In the genomic region with DNA sequence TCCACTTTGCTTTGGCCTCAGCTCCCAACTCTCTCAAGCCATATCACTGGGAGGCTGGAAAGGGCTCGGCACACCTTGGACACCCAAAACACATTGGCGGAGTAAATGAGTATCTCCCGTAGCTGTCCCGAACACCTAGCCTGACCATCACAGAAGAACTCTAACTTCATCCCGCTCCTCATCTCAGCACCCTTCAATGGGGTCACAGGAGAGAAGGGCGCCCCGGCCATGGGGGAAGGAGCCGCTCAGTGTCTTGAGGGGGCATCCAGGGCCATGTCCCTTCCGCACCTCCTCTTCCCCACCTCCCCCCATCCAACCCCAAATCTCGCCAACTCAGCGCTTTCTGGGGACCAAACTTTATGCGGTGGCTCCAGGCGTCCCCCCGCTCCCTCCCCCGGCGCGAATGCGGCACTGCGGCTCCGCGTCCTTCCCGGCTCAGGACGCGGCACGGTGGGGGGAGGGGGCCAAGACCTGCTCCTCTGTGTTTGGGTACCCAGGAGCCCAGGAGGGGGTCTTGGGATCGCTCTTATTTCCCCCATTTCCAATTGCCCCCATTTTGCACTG, we compare ENCODE assay signal across 10 cellular contexts. TPM values are rescaled to one million over a fixed set of nuclear protein-coding genes. Genes with fewer than 3 reads are reported as not detected.
DNase-seq lines count a peak whose midpoint lies in the region; ATAC-seq, FAIRE-seq and TF ChIP-seq lines count a peak whose summit lies in the region.
"Had no signal": no experiment of that assay in that cellular context is flagged by ENCODE, and none has a peak within 500 bp of the region (broad histone marks: within the 10 kb centered on the region; RNA-seq: fewer than 3 reads in every experiment).

No MANE protein-coding gene starts in this region.

- DNase-seq in T-helper 1 cell, result no peak
- no peak for DNase-seq in Jurkat, Clone E6-1 (ENCODE audit: low read depth, low spot score)
- DNase-seq in pancreas, result peak in 4 of 6 donors; percentile 31 to 66 (median 42)
- no peak for DNase-seq in activated naive CD8-positive, alpha-beta T cell treated with anti-CD3 and anti-CD28 coated beads for 36 hours
- DNase-seq in esophagus muscularis mucosa (ENCODE audit: extremely low spot score), result no peak
- DNase-seq: HCEC 1CT had no signal

- H3K9me3 Mint-ChIP-seq in T-helper 1 cell treated with Interleukin-12 subunit alpha and Interleukin-12 subunit beta and Interleukin-4 antibody, amounts not matched to agents 30 μg/mL and 1 μg/mL, for 36 hours, result no peaks in the 10 kb centered on the region
- H3K9me3 Mint-ChIP-seq in activated naive CD8-positive, alpha-beta T cell treated with anti-CD3 and anti-CD28 coated beads for 36 hours, result peaks cover 8% of the 10 kb centered on the region

- H3K9me3 ChIP-seq in ectodermal cell (ENCODE audit: control insufficient read depth, low read length) (no peaks in the 10 kb centered on the region), pancreas (no peaks in the 10 kb centered on the region), esophagus muscularis mucosa (no peaks in the 10 kb centered on the region)

- no peak for TF ChIP-seq EP300 in esophagus muscularis mucosa (IDR thresholded peaks at IDR 0.05)

- H3K27ac ChIP-seq in ectodermal cell (ENCODE audit: insufficient read depth, low read depth, low read length, poor library complexity, severe bottlenecking) (no peak overlapping the region), pancreas (no peak overlapping the region), esophagus muscularis mucosa (replicated peaks in 1 of 4) (no peak overlapping the region)

- H3K27ac Mint-ChIP-seq in T-helper 1 cell treated with Interleukin-12 subunit alpha and Interleukin-12 subunit beta and Interleukin-4 antibody, amounts not matched to agents 30 μg/mL and 1 μg/mL, for 36 hours, result no peak overlapping the region
- H3K27ac Mint-ChIP-seq in activated naive CD8-positive, alpha-beta T cell treated with anti-CD3 and anti-CD28 coated beads for 36 hours, result no peak overlapping the region

- H3K4me1 Mint-ChIP-seq in T-helper 1 cell treated with Interleukin-12 subunit alpha and Interleukin-12 subunit beta and Interleukin-4 antibody, amounts not matched to agents 30 μg/mL and 1 μg/mL, for 36 hours (ENCODE audit: low read depth), result peaks cover 42% of the 10 kb centered on the region
- H3K4me1 Mint-ChIP-seq in activated naive CD8-positive, alpha-beta T cell treated with anti-CD3 and anti-CD28 coated beads for 36 hours, result peaks cover 27% of the 10 kb centered on the region

- 28 to 41% methylated on average over 25 to 26 of the region's 26 CpGs for whole genome bisulfite sequencing in ectodermal cell, 2 experiments
- 9% methylated on average over 22 to 26 of the region's 26 CpGs for WGBS in pancreas, 2 donors
- 3% methylated on average over 19 of the region's 26 CpGs for WGBS in esophagus muscularis mucosa

- H3K4me3 ChIP-seq in Jurkat, Clone E6-1 (ENCODE audit: low read length), result peak overlapping the region; percentile 56
- H3K4me3 ChIP-seq in ectodermal cell (ENCODE audit: insufficient read depth, low read depth, low read length), result peak overlapping the region; percentile 25
- peak overlapping the region in 1 of 4 donors; percentile 25 for H3K4me3 ChIP-seq in pancreas
- H3K4me3 ChIP-seq in esophagus muscularis mucosa, result peak overlapping the region in 1 of 4 donors; percentile 5

- peaks cover 33% of the 10 kb centered on the region for H3K27me3 Mint-ChIP-seq in T-helper 1 cell treated with Interleukin-12 subunit alpha and Interleukin-12 subunit beta and Interleukin-4 antibody, amounts not matched to agents 30 μg/mL and 1 μg/mL, for 36 hours (ENCODE audit: low read depth)
- peaks cover 67% of the 10 kb centered on the region for H3K27me3 Mint-ChIP-seq in activated naive CD8-positive, alpha-beta T cell treated with anti-CD3 and anti-CD28 coated beads for 36 hours

- TF ChIP-seq CTCF in pancreas (IDR thresholded peaks at IDR 0.05) (no peak), esophagus muscularis mucosa (IDR thresholded peaks at IDR 0.05) (no peak)

- peaks cover 31% of the 10 kb centered on the region for H3K27me3 ChIP-seq in ectodermal cell (ENCODE audit: control insufficient read depth, insufficient read depth, low read length, poor library complexity, severe bottlenecking)
- H3K27me3 ChIP-seq in pancreas, result no peaks in the 10 kb centered on the region
- H3K27me3 ChIP-seq in esophagus muscularis mucosa, result peaks cover 0 to 64% (median 38%) of the 10 kb centered on the region in 4 donors

- intact Hi-C loops in pancreas (cut with DNase I) (no loop called here), esophagus muscularis mucosa (cut with DNase I) (no loop called here)

- no peak for TF ChIP-seq POLR2A in esophagus muscularis mucosa (IDR thresholded peaks at IDR 0.05; ENCODE audit: low read depth)

- H3K4me1 ChIP-seq in ectodermal cell (ENCODE audit: control insufficient read depth, insufficient read depth, low read length) (peaks cover 4% of the 10 kb centered on the region), pancreas (peaks cover 0 to 25% (median 0%) of the 10 kb centered on the region in 3 donors), esophagus muscularis mucosa (peaks cover 15 to 49% (median 46%) of the 10 kb centered on the region in 4 donors)

- peak overlapping the region; percentile 84 for H3K4me3 Mint-ChIP-seq in T-helper 1 cell treated with Interleukin-12 subunit alpha and Interleukin-12 subunit beta and Interleukin-4 antibody, amounts not matched to agents 30 μg/mL and 1 μg/mL, for 36 hours
- no peak overlapping the region for H3K4me3 Mint-ChIP-seq in activated naive CD8-positive, alpha-beta T cell treated with anti-CD3 and anti-CD28 coated beads for 36 hours

- ATAC-seq in pancreas (no peak), GM21576 (IDR thresholded peaks at IDR 0.05; ENCODE audit: unreplicated experiment) (no peak)

- H3K36me3 ChIP-seq in ectodermal cell (ENCODE audit: control insufficient read depth, insufficient read depth, low read length), result no peaks in the 10 kb centered on the region
- H3K36me3 ChIP-seq in pancreas, result no peaks in the 10 kb centered on the region
- H3K36me3 ChIP-seq in esophagus muscularis mucosa, result no peaks in the 10 kb centered on the region

- FAIRE-seq in pancreas (lab: Jason Lieb, UNC), result no peak

- peaks cover 8% of the 10 kb centered on the region for H3K36me3 Mint-ChIP-seq in T-helper 1 cell treated with Interleukin-12 subunit alpha and Interleukin-12 subunit beta and Interleukin-4 antibody, amounts not matched to agents 30 μg/mL and 1 μg/mL, for 36 hours (ENCODE audit: low read depth)
- peaks cover 10% of the 10 kb centered on the region for H3K36me3 Mint-ChIP-seq in activated naive CD8-positive, alpha-beta T cell treated with anti-CD3 and anti-CD28 coated beads for 36 hours

RNA-seq across cellular contexts. Expression of gene KCNC3, which starts 3.0 kb away (rescaled TPM):
- polyA plus RNA-seq in Jurkat, Clone E6-1 (2012; ENCODE audit: insufficient read depth, insufficient read length), result 0.96 TPM
- 11.1 TPM for polyA plus RNA-seq in ectodermal cell (2013, experiment 1 of 4)
- polyA plus RNA-seq in ectodermal cell (2013, experiment 2 of 4), result 12.3 TPM
- polyA plus RNA-seq in ectodermal cell (2013, experiment 3 of 4), result 6.0 TPM
- polyA plus RNA-seq in ectodermal cell (2013, experiment 4 of 4), result 9.1 TPM
- 1 to 10 TPM; 2.4 to 4.6 (median 3.4) TPM for total RNA-seq in pancreas
- 1 to 10 TPM; 4.8 to 7.1 TPM for polyA plus RNA-seq in pancreas
- total RNA-seq in activated naive CD8-positive, alpha-beta T cell treated with anti-CD3 and anti-CD28 coated beads for 36 hours, result under 1 TPM; 0.56 to 0.64 TPM
- under 1 TPM; 0.32 to 0.69 (median 0.37) TPM for total RNA-seq in esophagus muscularis mucosa
- polyA plus RNA-seq: AG04450 had no signal

RNA-seq across cellular contexts. Expression of gene NAPSA, which starts 39.3 kb away (rescaled TPM):
- 1.6 TPM for polyA plus RNA-seq in Jurkat, Clone E6-1 (2012; ENCODE audit: insufficient read depth, insufficient read length)
- 0.39 TPM for polyA plus RNA-seq in ectodermal cell (2013, experiment 1 of 4)
- 0.37 TPM for polyA plus RNA-seq in ectodermal cell (2013, experiment 2 of 4)
- polyA plus RNA-seq in ectodermal cell (2013, experiment 3 of 4), result 0.69 TPM
- 0.73 TPM for polyA plus RNA-seq in ectodermal cell (2013, experiment 4 of 4)
- 1 to 10 TPM in 5 of 6 donors, under 1 TPM in 1; 0.78 to 3.2 (median 1.5) TPM for total RNA-seq in pancreas
- polyA plus RNA-seq in pancreas, result 1 to 10 TPM; 4.1 to 4.6 TPM
- total RNA-seq in activated naive CD8-positive, alpha-beta T cell treated with anti-CD3 and anti-CD28 coated beads for 36 hours, result 10 to 100 TPM; 16.1 to 18.1 TPM
- total RNA-seq in esophagus muscularis mucosa, result 1 to 10 TPM in 2 of 4 donors, under 1 TPM in 2; 0.17 to 3.7 (median 0.81) TPM

RNA-seq across cellular contexts. Expression of gene NR1H2, which starts 50.1 kb away (rescaled TPM):
- 23.3 TPM for polyA plus RNA-seq in Jurkat, Clone E6-1 (2012; ENCODE audit: insufficient read depth, insufficient read length)
- polyA plus RNA-seq in ectodermal cell (2013, experiment 1 of 4), result 36.5 TPM
- 35.2 TPM for polyA plus RNA-seq in ectodermal cell (2013, experiment 2 of 4)
- polyA plus RNA-seq in ectodermal cell (2013, experiment 3 of 4), result 23.8 TPM
- polyA plus RNA-seq in ectodermal cell (2013, experiment 4 of 4), result 27.4 TPM
- 10 to 100 TPM; 20.5 to 33.5 (median 25.6) TPM for total RNA-seq in pancreas
- 10 to 100 TPM; 45.9 to 46.5 TPM for polyA plus RNA-seq in pancreas
- 10 to 100 TPM; 49.6 TPM for total RNA-seq in activated naive CD8-positive, alpha-beta T cell treated with anti-CD3 and anti-CD28 coated beads for 36 hours
- total RNA-seq in esophagus muscularis mucosa, result 100 to 1,000 TPM; 123 to 224 (median 191) TPM

RNA-seq across cellular contexts. Expression of gene POLD1, which starts 58.0 kb away (rescaled TPM):
- polyA plus RNA-seq in Jurkat, Clone E6-1 (2012; ENCODE audit: insufficient read depth, insufficient read length), result 140 TPM
- polyA plus RNA-seq in ectodermal cell (2013, experiment 1 of 4), result 157 TPM
- polyA plus RNA-seq in ectodermal cell (2013, experiment 2 of 4), result 134 TPM
- 98.3 TPM for polyA plus RNA-seq in ectodermal cell (2013, experiment 3 of 4)
- polyA plus RNA-seq in ectodermal cell (2013, experiment 4 of 4), result 99.4 TPM
- 10 to 100 TPM in 4 of 6 donors, 1 to 10 TPM in 2; 9.5 to 16.7 (median 11.9) TPM for total RNA-seq in pancreas
- 10 to 100 TPM; 36.1 to 45.5 TPM for polyA plus RNA-seq in pancreas
- total RNA-seq in activated naive CD8-positive, alpha-beta T cell treated with anti-CD3 and anti-CD28 coated beads for 36 hours, result 100 to 1,000 TPM; 191 to 196 TPM
- total RNA-seq in esophagus muscularis mucosa, result 10 to 100 TPM in 3 of 4 donors, 1 to 10 TPM in 1; 8.8 to 18.0 (median 11.6) TPM

Comparison
In these comparisons a context has a peak if more than half of its experiments do, and no peak if none do; other contexts are left out.
1. DNase-seq: peak in pancreas (4 of 6); none in T-helper 1 cell (0 of 5), Jurkat, Clone E6-1 (single experiment), activated naive CD8-positive, alpha-beta T cell treated with anti-CD3 and anti-CD28 coated beads for 36 hours (single experiment) and esophagus muscularis mucosa (single experiment).